Comparison of ENCODE assay signal across 24 cellular contexts in the genomic region with DNA sequence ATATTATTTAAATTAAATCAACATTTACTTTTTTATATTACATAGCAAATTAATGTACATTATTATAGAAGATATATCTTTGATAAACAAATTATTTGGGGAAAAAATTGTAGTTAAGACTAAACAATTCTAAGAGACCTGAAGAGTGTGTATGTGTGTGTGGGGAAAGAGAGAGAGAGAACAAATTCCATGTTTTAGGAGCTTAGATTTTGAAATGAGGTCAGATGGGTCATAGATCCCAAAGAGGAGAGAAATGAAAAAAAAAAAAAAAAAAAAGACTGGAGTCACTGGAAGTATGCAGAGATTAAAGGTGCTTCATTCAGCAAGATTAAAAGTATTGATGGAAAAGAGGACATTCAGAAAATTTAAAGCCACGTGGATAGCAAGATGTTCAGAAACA.
"Had no signal": no experiment of that assay in that cellular context is flagged by ENCODE, and none has a peak within 500 bp of the region (broad histone marks: within the 10 kb centered on the region; RNA-seq: fewer than 3 reads in every experiment).

No MANE protein-coding gene starts in this region.

- H3K4me3 ChIP-seq: body of pancreas, colonic mucosa, esophagus muscularis mucosa, gastroesophageal sphincter had no signal

- H3K4me1 ChIP-seq: body of pancreas, colonic mucosa, esophagus muscularis mucosa, foreskin keratinocyte, gastroesophageal sphincter had no signal

- H3K9me3 ChIP-seq: body of pancreas, colonic mucosa, esophagus muscularis mucosa, gastroesophageal sphincter had no signal

- ATAC-seq: activated CD4-positive, alpha-beta T cell treated with anti-CD3 and anti-CD28 coated beads for 36 hours; activated CD8-positive, alpha-beta memory T cell treated with anti-CD3 and anti-CD28 coated beads, Interleukin-2, amount 10 ng/mL, durations not matched to agents 7 days and 5 days; activated CD8-positive, alpha-beta T cell treated with anti-CD3 and anti-CD28 coated beads, Interleukin-2, amount 10 ng/mL, durations not matched to agents 7 days and 5 days; body of pancreas; foreskin keratinocyte; gastroesophageal sphincter had no signal

- H3K27ac ChIP-seq: body of pancreas, colonic mucosa, esophagus muscularis mucosa, foreskin keratinocyte, gastroesophageal sphincter, WERI-Rb-1 had no signal

- H3K27me3 ChIP-seq: body of pancreas, colonic mucosa, esophagus muscularis mucosa, foreskin keratinocyte, gastroesophageal sphincter had no signal

- H3K36me3 ChIP-seq: colonic mucosa, esophagus muscularis mucosa, gastroesophageal sphincter, WERI-Rb-1 had no signal

- DNase-seq: activated CD4-positive, alpha-beta memory T cell treated with anti-CD3 and anti-CD28 coated beads for 36 hours; activated CD4-positive, alpha-beta T cell treated with anti-CD3 and anti-CD28 coated beads for 36 hours; activated CD4-positive, alpha-beta T cell treated with anti-CD3 and anti-CD28 coated beads, Interleukin-2, amount 10 ng/mL, durations not matched to agents 24 days and 14 days; activated CD4-positive, CD25-positive, alpha-beta regulatory T cell; activated CD4-positive, CD25-positive, alpha-beta regulatory T cell treated with anti-CD3 and anti-CD28 coated beads, Interleukin-2, amount 50 U/mL, for 72 hours; activated CD8-positive, alpha-beta memory T cell treated with anti-CD3 and anti-CD28 coated beads, Interleukin-2, amount 10 ng/mL, durations not matched to agents 7 days and 5 days; activated CD8-positive, alpha-beta memory T cell treated with anti-CD3 and anti-CD28 coated beads, Interleukin-2, amount 50 U/mL, for 4 hours; activated CD8-positive, alpha-beta T cell treated with anti-CD3 and anti-CD28 coated beads, Interleukin-2, amount 10 ng/mL, durations not matched to agents 7 days and 5 days; activated effector memory CD4-positive, alpha-beta T cell treated with anti-CD3 and anti-CD28 coated beads, Interleukin-2, amount 50 U/mL, for 16 hours; activated naive CD4-positive, alpha-beta T cell; activated naive CD4-positive, alpha-beta T cell treated with anti-CD3 and anti-CD28 coated beads, Interleukin-2, amount 50 U/mL, for 16 hours; activated T-cell treated with anti-CD3 and anti-CD28 coated beads, Interleukin-2, amount 50 U/mL, for 1 hour; activated T-cell treated with anti-CD3 and anti-CD28 coated beads, Interleukin-2, amount 50 U/mL, for 48 hours; aorta; body of pancreas; colonic mucosa; effector memory CD4-positive, alpha-beta T cell; endodermal cell; erythroblast; foreskin keratinocyte; T-helper 2 cell; WERI-Rb-1 had no signal
